8 cellular contexts compared by ENCODE assay signal in genomic region chr4:153497091-153497531, GRCh38. TPM values are rescaled to one million over a fixed set of nuclear protein-coding genes. Genes with fewer than 3 reads are reported as not detected.
DNase-seq lines count a peak whose midpoint lies in the region; ATAC-seq lines count a peak whose summit lies in the region.

No MANE protein-coding gene starts in this region.

- H3K36me3 ChIP-seq in mesendoderm (ENCODE audit: control insufficient read depth, insufficient read depth, low read length) (no peaks in the 10 kb centered on the region), SJCRH30 (no peaks in the 10 kb centered on the region; the same call in 1 of the 2 replicates)

- no peak overlapping the region for H2BK15ac ChIP-seq in mesendoderm (replicated peaks; ENCODE audit: low read depth)

- peaks cover 9% of the 10 kb centered on the region for H3K79me1 ChIP-seq in mesendoderm (ENCODE audit: low read length)

- H3K56ac ChIP-seq in mesendoderm (ENCODE audit: low read length): no peak overlapping the region

- CTCF ChIA-PET in activated naive CD4-positive, alpha-beta T cell treated with anti-CD3 and anti-CD28 coated beads for 36 hours (lab: Charles Lee): interaction anchor here (0.9 to 3.5 kb wide), 8 partner anchors 10 to 77 kb away, joined by 3 to 20 read pairs (median 7); no protein-coding TSS in a partner anchor

- peaks cover 89% of the 10 kb centered on the region for H3K4me1 Mint-ChIP-seq in activated naive CD4-positive, alpha-beta T cell treated with anti-CD3 and anti-CD28 coated beads for 36 hours (ENCODE audit: low read depth)

- H3K23ac ChIP-seq in mesendoderm (ENCODE audit: low read length): no peak overlapping the region

- ATAC-seq in GM18873 (IDR thresholded peaks at IDR 0.05; ENCODE audit: low FRiP score, unreplicated experiment) (peak; percentile 45), HG03378 (IDR thresholded peaks at IDR 0.05; ENCODE audit: unreplicated experiment) (peak; percentile 40), HG02588 (IDR thresholded peaks at IDR 0.05; ENCODE audit: unreplicated experiment) (no peak)

- H3K4me2 ChIP-seq in mesendoderm (ENCODE audit: low read length): no peak overlapping the region

- H3K79me2 ChIP-seq in mesendoderm (ENCODE audit: control insufficient read depth, insufficient read depth, low read length): peaks cover 5% of the 10 kb centered on the region

- H2BK120ac ChIP-seq in mesendoderm (ENCODE audit: low read depth, low read length): no peak overlapping the region

- no peak overlapping the region for H4K5ac ChIP-seq in mesendoderm (ENCODE audit: low read length)

- peak overlapping the region; percentile 98 for H3K27ac Mint-ChIP-seq in activated naive CD4-positive, alpha-beta T cell treated with anti-CD3 and anti-CD28 coated beads for 36 hours

- DNase-seq in activated naive CD4-positive, alpha-beta T cell treated with anti-CD3 and anti-CD28 coated beads for 36 hours: peak; percentile 80
- DNase-seq in mesendoderm: peak; percentile 80
- no peak for DNase-seq in HT-29 (ENCODE audit: low spot score)
- no peak for DNase-seq in HK-2 (ENCODE audit: unreplicated experiment)
- no peak for DNase-seq in SJCRH30

- H3K27ac ChIP-seq in mesendoderm (ENCODE audit: low read depth, low read length) (no peak overlapping the region), SJCRH30 (no peak overlapping the region)

- H2AK5ac ChIP-seq in mesendoderm (ENCODE audit: low read length): no peak overlapping the region

- H4K8ac ChIP-seq in mesendoderm (ENCODE audit: low read depth, low read length): no peak overlapping the region

- intact Hi-C loops in activated naive CD4-positive, alpha-beta T cell treated with anti-CD3 and anti-CD28 coated beads for 36 hours (cut with micrococcal nuclease): loop anchor here (1.0 to 2.0 kb wide), 4 partner anchors 9 to 64 kb away; no protein-coding TSS in a partner anchor

- H3K36me3 Mint-ChIP-seq in activated naive CD4-positive, alpha-beta T cell treated with anti-CD3 and anti-CD28 coated beads for 36 hours (ENCODE audit: low read depth): peaks cover 16% of the 10 kb centered on the region

- H3K4ac ChIP-seq in mesendoderm (ENCODE audit: low read depth, low read length): no peak overlapping the region

- H3K9ac ChIP-seq in mesendoderm (ENCODE audit: low read length): no peak overlapping the region

- H3K4me3 ChIP-seq in mesendoderm (ENCODE audit: low read length) (no peak overlapping the region), SJCRH30 (no peak overlapping the region)

- H3K18ac ChIP-seq in mesendoderm (ENCODE audit: low read length): no peak overlapping the region

- peak overlapping the region; percentile 70 for H3K4me3 Mint-ChIP-seq in activated naive CD4-positive, alpha-beta T cell treated with anti-CD3 and anti-CD28 coated beads for 36 hours

- H3K4me1 ChIP-seq in mesendoderm (ENCODE audit: control insufficient read depth, low read depth, low read length) (peaks cover 13% of the 10 kb centered on the region), SJCRH30 (peaks cover 17% of the 10 kb centered on the region)

- no peaks in the 10 kb centered on the region for H3K27me3 Mint-ChIP-seq in activated naive CD4-positive, alpha-beta T cell treated with anti-CD3 and anti-CD28 coated beads for 36 hours (ENCODE audit: low read depth)

- H3K27me3 ChIP-seq in mesendoderm (ENCODE audit: insufficient read depth, low read length, poor library complexity) (no peaks in the 10 kb centered on the region), SJCRH30 (no peaks in the 10 kb centered on the region)

- no peaks in the 10 kb centered on the region for H3K9me3 ChIP-seq in SJCRH30 (replicated peaks)

- no peaks in the 10 kb centered on the region for H3K9me3 Mint-ChIP-seq in activated naive CD4-positive, alpha-beta T cell treated with anti-CD3 and anti-CD28 coated beads for 36 hours

- H2BK5ac ChIP-seq in mesendoderm (ENCODE audit: low read length): no peak overlapping the region

- WGBS in mesendoderm (ENCODE audit: extremely low coverage, insufficient coverage, low lambda C conversion rate): no CpG with 5 or more reads among the region's 4 CpGs

RNA-seq across cellular contexts. Expression of gene TMEM131L, which starts 31.0 kb away (rescaled TPM):
- total RNA-seq in activated naive CD4-positive, alpha-beta T cell treated with anti-CD3 and anti-CD28 coated beads for 36 hours: 10 to 100 TPM; 37.6 to 41.6 TPM
- 16.9 TPM for polyA plus RNA-seq in mesendoderm (2013, experiment 1 of 2)
- polyA plus RNA-seq in mesendoderm (2013, experiment 2 of 2): 17.2 TPM
- total RNA-seq in HT-29 (2014; rRNA removed; shearing (Covaris generic)): 4.6 and 6.3 TPM in 2 replicates
- 55.0 and 61.3 TPM in 2 replicates for total RNA-seq in SJCRH30 (2014; rRNA removed; shearing (Covaris generic))

Comparison
In these comparisons a context has a peak if more than half of its experiments do, and no peak if none do; other contexts are left out.
1. DNase-seq: peak in activated naive CD4-positive, alpha-beta T cell treated with anti-CD3 and anti-CD28 coated beads for 36 hours (single experiment) and mesendoderm (single experiment); none in HT-29 (single experiment), HK-2 (single experiment) and SJCRH30 (0 of 2).